ENCODE assay signal across 13 cellular contexts in genomic region chr5:10633271-10634049, GRCh38.
A peak's percentile ranks its signal among the peaks of the same experiment; 100 is the strongest.
DNase-seq lines count a peak whose midpoint lies in the region; ATAC-seq, FAIRE-seq and TF ChIP-seq lines count a peak whose summit lies in the region.
"Had no signal": no experiment of that assay in that cellular context is flagged by ENCODE, and none has a peak within 500 bp of the region (broad histone marks: within the 10 kb centered on the region; RNA-seq: fewer than 3 reads in every experiment).

No MANE protein-coding gene starts in this region.

- intact Hi-C loops in naive thymus-derived CD4-positive, alpha-beta T cell (cut with micrococcal nuclease): loop anchor here (2.0 kb wide), 2 partner anchors 127 to 281 kb away; partner anchors contain the start of genes DAP (in 2 of the 2) and MARCHF6 (in 1 of the 2)

- no peak for ATAC-seq in naive thymus-derived CD4-positive, alpha-beta T cell
- no peak for ATAC-seq in HG02610 (IDR thresholded peaks at IDR 0.05; ENCODE audit: unreplicated experiment)

- H3K27me3 Mint-ChIP-seq in activated T-cell treated with anti-CD3 and anti-CD28 coated beads, Interleukin-2, amount 50 U/mL, for 24 hours: peaks cover 20% of the 10 kb centered on the region
- peaks cover 0 to 7% (median 0%) of the 10 kb centered on the region in 5 donors for H3K27me3 Mint-ChIP-seq in naive thymus-derived CD4-positive, alpha-beta T cell

- peaks cover 57% of the 10 kb centered on the region for H3K4me1 Mint-ChIP-seq in activated T-cell treated with anti-CD3 and anti-CD28 coated beads, Interleukin-2, amount 50 U/mL, for 24 hours (ENCODE audit: low read depth)
- H3K4me1 Mint-ChIP-seq in naive thymus-derived CD4-positive, alpha-beta T cell: peaks cover 12 to 65% (median 30%) of the 10 kb centered on the region in 7 donors

- no peak overlapping the region for H3K4me3 Mint-ChIP-seq in activated T-cell treated with anti-CD3 and anti-CD28 coated beads, Interleukin-2, amount 50 U/mL, for 24 hours
- H3K4me3 Mint-ChIP-seq in naive thymus-derived CD4-positive, alpha-beta T cell: peak overlapping the region in 9 of 10 donors; percentile 51 to 80 (median 64)

- DNase-seq in CD1c-positive myeloid dendritic cell (ENCODE audit: extremely low spot score) (peak; percentile 16), AG20443 (ENCODE audit: low spot score) (no peak), D721Med (ENCODE audit: insufficient read length, low spot score) (no peak), NCI-H748 (lab: John Stamatoyannopoulos, UW; ENCODE audit: unreplicated experiment) (no peak)
- peak; percentile 28 for DNase-seq in Jurkat, Clone E6-1 (ENCODE audit: low read depth, low spot score)
- DNase-seq in activated T-cell treated with anti-CD3 and anti-CD28 coated beads, Interleukin-2, amount 50 U/mL, for 24 hours: no peak
- peak in 5 of 9 donors; percentile 25 to 52 (median 28) for DNase-seq in naive thymus-derived CD4-positive, alpha-beta T cell
- DNase-seq: islet precursor cell, NCI-H524 treated with DMSO at 0.1 percent for 48 hours had no signal

- H3K36me3 Mint-ChIP-seq in activated T-cell treated with anti-CD3 and anti-CD28 coated beads, Interleukin-2, amount 50 U/mL, for 24 hours (ENCODE audit: low read depth): no peaks in the 10 kb centered on the region
- peaks cover 0 to 27% (median 0%) of the 10 kb centered on the region in 5 donors for H3K36me3 Mint-ChIP-seq in naive thymus-derived CD4-positive, alpha-beta T cell

- POLR2A ChIA-PET in naive thymus-derived CD4-positive, alpha-beta T cell (lab: Charles Lee): no interaction called here

- no peaks in the 10 kb centered on the region for H3K36me3 ChIP-seq in naive thymus-derived CD4-positive, alpha-beta T cell (ENCODE audit: control insufficient read depth in 2 of 3, insufficient read depth in 3 of 3, low read length in 3 of 3)
- H3K36me3 ChIP-seq: adrenal gland had no signal

- H3K9me3 Mint-ChIP-seq in activated T-cell treated with anti-CD3 and anti-CD28 coated beads, Interleukin-2, amount 50 U/mL, for 24 hours: no peaks in the 10 kb centered on the region
- H3K9me3 Mint-ChIP-seq in naive thymus-derived CD4-positive, alpha-beta T cell: peaks cover 0 to 10% (median under 1%) of the 10 kb centered on the region in 11 donors

- H3K4me1 ChIP-seq in naive thymus-derived CD4-positive, alpha-beta T cell (ENCODE audit: control insufficient read depth in 2 of 2, insufficient read depth in 2 of 2, low read length in 2 of 2): peaks cover 6 to 26% of the 10 kb centered on the region in 2 donors
- H3K4me1 ChIP-seq: adrenal gland, parathyroid adenoma had no signal

- no peak for TF ChIP-seq CTCF in D721Med (IDR thresholded peaks at IDR 0.05; ENCODE audit: insufficient read depth, missing control alignments)

- no peaks in the 10 kb centered on the region for H3K9me3 ChIP-seq in naive thymus-derived CD4-positive, alpha-beta T cell (ENCODE audit: control insufficient read depth in 2 of 3, low read length in 3 of 3)
- H3K9me3 ChIP-seq: adrenal gland had no signal

- no peak for FAIRE-seq in D721Med (lab: Jason Lieb, UNC)

- no peak overlapping the region for H3K4me3 ChIP-seq in Jurkat, Clone E6-1 (ENCODE audit: low read length)
- no peak overlapping the region for H3K4me3 ChIP-seq in naive thymus-derived CD4-positive, alpha-beta T cell (ENCODE audit: low read length)
- H3K4me3 ChIP-seq: adrenal gland had no signal

- peak overlapping the region; percentile 58 for H3K27ac Mint-ChIP-seq in activated T-cell treated with anti-CD3 and anti-CD28 coated beads, Interleukin-2, amount 50 U/mL, for 24 hours
- H3K27ac Mint-ChIP-seq in naive thymus-derived CD4-positive, alpha-beta T cell: peak overlapping the region in 7 of 9 donors; percentile 10 to 91 (median 64)

- CTCF ChIA-PET in naive thymus-derived CD4-positive, alpha-beta T cell (lab: Charles Lee): no interaction called here

- H3K27ac ChIP-seq in naive thymus-derived CD4-positive, alpha-beta T cell (ENCODE audit: low read depth, low read length): no peak overlapping the region
- H3K27ac ChIP-seq: adrenal gland, C4-2B, parathyroid adenoma had no signal

- H3K27me3 ChIP-seq in naive thymus-derived CD4-positive, alpha-beta T cell (ENCODE audit: control insufficient read depth in 2 of 2, insufficient read depth in 2 of 2, low read length in 2 of 2): no peaks in the 10 kb centered on the region
- H3K27me3 ChIP-seq: adrenal gland had no signal

Comparison
In these comparisons a context has a peak if more than half of its experiments do, and no peak if none do; other contexts are left out.
1. DNase-seq: peak in CD1c-positive myeloid dendritic cell (single experiment), Jurkat, Clone E6-1 (single experiment) and naive thymus-derived CD4-positive, alpha-beta T cell (5 of 9); none in activated T-cell treated with anti-CD3 and anti-CD28 coated beads, Interleukin-2, amount 50 U/mL, for 24 hours (single experiment), AG20443 (single experiment), D721Med (single experiment) and NCI-H748 (single experiment).